ENCODE assay signal across 21 cellular contexts in genomic region chr3:111781561-111782446, GRCh38.
DNase-seq lines count a peak whose midpoint lies in the region; ATAC-seq, FAIRE-seq and TF ChIP-seq lines count a peak whose summit lies in the region.
"Had no signal": no experiment of that assay in that cellular context is flagged by ENCODE, and none has a peak within 500 bp of the region (broad histone marks: within the 10 kb centered on the region; RNA-seq: fewer than 3 reads in every experiment).

No MANE protein-coding gene starts in this region.

- no peaks in the 10 kb centered on the region for H3K9me2 ChIP-seq in SK-N-SH

- TF ChIP-seq RAD21 in SK-N-SH (IDR thresholded peaks at IDR 0.05; ENCODE audit: low read length) = no peak

- DNase-seq in SK-N-SH (no peak), esophagus muscularis mucosa (ENCODE audit: extremely low spot score) (no peak), osteoblast (ENCODE audit: insufficient read length, low spot score, missing footprints) (no peak), upper lobe of left lung (no peak), urothelium cell line (ENCODE audit: low spot score) (no peak), DMS53 treated with DMSO at 0.1 percent for 48 hours (lab: John Stamatoyannopoulos, UW; ENCODE audit: unreplicated experiment) (no peak)
- no peak for DNase-seq in CD4-positive, alpha-beta T cell
- DNase-seq: activated CD4-positive, alpha-beta T cell treated with anti-CD3 and anti-CD28 coated beads for 36 hours; activated effector memory CD4-positive, alpha-beta T cell treated with anti-CD3 and anti-CD28 coated beads, Interleukin-2, amount 50 U/mL, for 16 hours; mesendoderm; NCI-H2081; NCI-H69; T-helper 9 cell had no signal

- H3K9ac ChIP-seq in SK-N-SH = no peak overlapping the region

- H3K27ac Mint-ChIP-seq in CD4-positive, alpha-beta T cell = no peak overlapping the region
- H3K27ac Mint-ChIP-seq: activated CD4-positive, alpha-beta T cell treated with anti-CD3 and anti-CD28 coated beads for 36 hours had no signal

- no peaks in the 10 kb centered on the region for H3K36me3 ChIP-seq in SK-N-SH (replicated peaks in 1 of 2; ENCODE audit: control insufficient read depth in 1 of 2, insufficient read depth in 2 of 2, low read length in 1 of 2)
- no peaks in the 10 kb centered on the region for H3K36me3 ChIP-seq in esophagus muscularis mucosa
- H3K36me3 ChIP-seq in osteoblast (ENCODE audit: insufficient read depth, low read length) = no peaks in the 10 kb centered on the region
- no peaks in the 10 kb centered on the region for H3K36me3 ChIP-seq in upper lobe of left lung
- H3K36me3 ChIP-seq: suprapubic skin had no signal

- H3K27me3 ChIP-seq in SK-N-SH (ENCODE audit: insufficient read depth) = no peaks in the 10 kb centered on the region
- H3K27me3 ChIP-seq in esophagus muscularis mucosa = no peaks in the 10 kb centered on the region
- H3K27me3 ChIP-seq in osteoblast (ENCODE audit: insufficient read depth, low read length) = no peaks in the 10 kb centered on the region
- H3K27me3 ChIP-seq in upper lobe of left lung = no peaks in the 10 kb centered on the region
- H3K27me3 ChIP-seq in CD4-positive, alpha-beta T cell (ENCODE audit: control insufficient read depth, insufficient read depth, low read length) = no peaks in the 10 kb centered on the region
- H3K27me3 ChIP-seq: suprapubic skin had no signal

- H3K9me3 Mint-ChIP-seq in CD4-positive, alpha-beta T cell = no peaks in the 10 kb centered on the region

- TF ChIP-seq POLR2A in esophagus muscularis mucosa (IDR thresholded peaks at IDR 0.05; ENCODE audit: low read depth) (no peak), upper lobe of left lung (IDR thresholded peaks at IDR 0.05) (no peak)

- no peaks in the 10 kb centered on the region for H3K36me3 Mint-ChIP-seq in CD4-positive, alpha-beta T cell (ENCODE audit: low read depth)

- ATAC-seq in SK-N-SH treated with all-trans-retinoic acid at 6 μM for 48 hours (no peak; the same call in 1 of the 3 replicates), upper lobe of left lung (ENCODE audit: low FRiP score in 2 of 2) (no peak)
- ATAC-seq in CD4-positive, alpha-beta T cell (ENCODE audit: poor library complexity) = no peak
- ATAC-seq: activated CD4-positive, alpha-beta T cell treated with anti-CD3 and anti-CD28 coated beads for 36 hours had no signal

- no peaks in the 10 kb centered on the region for H3K9me3 ChIP-seq in SK-N-SH
- no peaks in the 10 kb centered on the region for H3K9me3 ChIP-seq in esophagus muscularis mucosa
- no peaks in the 10 kb centered on the region for H3K9me3 ChIP-seq in osteoblast (ENCODE audit: low read depth, low read length)
- no peaks in the 10 kb centered on the region for H3K9me3 ChIP-seq in upper lobe of left lung
- H3K9me3 ChIP-seq in CD4-positive, alpha-beta T cell (ENCODE audit: control insufficient read depth, low read length) = no peaks in the 10 kb centered on the region
- H3K9me3 ChIP-seq: suprapubic skin had no signal

- intact Hi-C loops in esophagus muscularis mucosa (cut with DNase I) = no loop called here
- intact Hi-C loops in CD4-positive, alpha-beta T cell (cut with DNase I, micrococcal nuclease) = no loop called here

- H3K79me2 ChIP-seq in SK-N-SH (ENCODE audit: insufficient read depth) (no peaks in the 10 kb centered on the region), osteoblast (ENCODE audit: insufficient read depth, low read length) (no peaks in the 10 kb centered on the region)

- H3K4me2 ChIP-seq in SK-N-SH (no peak overlapping the region), osteoblast (ENCODE audit: insufficient read depth, low read length) (peak overlapping the region; percentile 24)

- no peaks in the 10 kb centered on the region for H3K4me1 Mint-ChIP-seq in CD4-positive, alpha-beta T cell (ENCODE audit: low read depth)
- H3K4me1 Mint-ChIP-seq: activated CD4-positive, alpha-beta T cell treated with anti-CD3 and anti-CD28 coated beads for 36 hours had no signal

- TF ChIP-seq EP300 in SK-N-SH (IDR thresholded peaks at IDR 0.05; ENCODE audit: borderline replicate concordance in 1 of 2, low read depth in 1 of 2, low read length in 1 of 2) (no peak), esophagus muscularis mucosa (IDR thresholded peaks at IDR 0.05) (no peak), upper lobe of left lung (IDR thresholded peaks at IDR 0.05) (no peak)

- FAIRE-seq in urothelium cell line (lab: Jason Lieb, UNC) = no peak
- FAIRE-seq: A204.1, colon, endothelial cell of umbilical vein, H1 had no signal

- H3K27ac ChIP-seq in SK-N-SH (ENCODE audit: low read depth in 2 of 2, low read length in 1 of 2) (0 out of 4 replicates have a peak overlapping the region, but pooled peaks of 1 of the 2 experiments have one; percentile 22), esophagus muscularis mucosa (replicated peaks in 1 of 4) (peak overlapping the region; percentile 37 to 53 (median 45)), osteoblast (ENCODE audit: low read depth, low read length) (no peak overlapping the region), upper lobe of left lung (peak overlapping the region in 3 of 4 donors; percentile 28 to 60 (median 54))
- no peak overlapping the region for H3K27ac ChIP-seq in CD4-positive, alpha-beta T cell (ENCODE audit: low read depth, low read length)
- H3K27ac ChIP-seq: C4-2B, suprapubic skin had no signal

- H3F3A ChIP-seq in SK-N-SH (replicated peaks; ENCODE audit: insufficient read depth) = peaks cover 7% of the 10 kb centered on the region

- 89% methylated on average over 5 of the region's 5 CpGs for WGBS in SK-N-SH (ENCODE audit: low lambda C conversion rate)
- WGBS in esophagus muscularis mucosa = 85% methylated on average over 5 of the region's 5 CpGs
- 75 to 87% methylated on average over 5 of the region's 5 CpGs for WGBS in upper lobe of left lung, 2 donors

- peak overlapping the region; percentile 43; the same call in 1 of the 2 replicates for H2AFZ ChIP-seq in SK-N-SH (ENCODE audit: low read depth)
- H2AFZ ChIP-seq in osteoblast (ENCODE audit: low read length) = peak overlapping the region; percentile 58

- no peaks in the 10 kb centered on the region for H3K27me3 Mint-ChIP-seq in CD4-positive, alpha-beta T cell
- H3K27me3 Mint-ChIP-seq: activated CD4-positive, alpha-beta T cell treated with anti-CD3 and anti-CD28 coated beads for 36 hours had no signal

- H3K4me3 Mint-ChIP-seq in CD4-positive, alpha-beta T cell = no peak overlapping the region
- H3K4me3 Mint-ChIP-seq: activated CD4-positive, alpha-beta T cell treated with anti-CD3 and anti-CD28 coated beads for 36 hours; neural crest cell had no signal

- no peaks in the 10 kb centered on the region; a peak in 1 of 4 replicates for H3K4me1 ChIP-seq in SK-N-SH (ENCODE audit: control insufficient read depth in 1 of 2, insufficient read depth in 2 of 2, low read depth in 1 of 2, low read length in 1 of 2)
- H3K4me1 ChIP-seq in esophagus muscularis mucosa = peaks cover 9 to 19% (median 13%) of the 10 kb centered on the region in 4 donors
- peaks cover 6% of the 10 kb centered on the region for H3K4me1 ChIP-seq in osteoblast (ENCODE audit: insufficient read depth, low read length)
- peaks cover 0 to 7% (median 2%) of the 10 kb centered on the region in 4 donors for H3K4me1 ChIP-seq in upper lobe of left lung

- TF ChIP-seq CTCF in SK-N-SH (IDR thresholded peaks at IDR 0.05) (no peak), esophagus muscularis mucosa (IDR thresholded peaks at IDR 0.05) (no peak), osteoblast (IDR thresholded peaks at IDR 0.05; ENCODE audit: extremely low read depth, low read depth, low read length) (no peak), upper lobe of left lung (IDR thresholded peaks at IDR 0.05) (no peak)
- no peak for TF ChIP-seq CTCF in CD4-positive, alpha-beta T cell (IDR thresholded peaks at IDR 0.05)

- POLR2A ChIA-PET in SK-N-SH (lab: Yijun Ruan, JAX) = no interaction called here
- POLR2A ChIA-PET in CD4-positive, alpha-beta T cell (lab: Charles Lee) = no interaction called here

- H4K20me1 ChIP-seq in SK-N-SH (ENCODE audit: insufficient read depth) = no peaks in the 10 kb centered on the region
- H4K20me1 ChIP-seq in osteoblast (ENCODE audit: insufficient read depth, low read length) = no peaks in the 10 kb centered on the region

- CTCF ChIA-PET in SK-N-SH (lab: Yijun Ruan, JAX) = interaction anchor here (1.0 to 1.7 kb wide), 4 partner anchors 15 to 36 kb away, joined by 3 to 5 read pairs (median 4); no protein-coding TSS in a partner anchor
- CTCF ChIA-PET in CD4-positive, alpha-beta T cell (lab: Charles Lee) = interaction anchor here (1.1 kb wide), 2 partner anchors 9 to 45 kb away, joined by 3 read pairs; no protein-coding TSS in a partner anchor

- H3K4me3 ChIP-seq in SK-N-SH (ENCODE audit: low read depth in 2 of 2, low read length in 1 of 2) (no peak overlapping the region), esophagus muscularis mucosa (no peak overlapping the region), osteoblast (ENCODE audit: insufficient read depth, low read length) (no peak overlapping the region), upper lobe of left lung (no peak overlapping the region)
- H3K4me3 ChIP-seq: suprapubic skin had no signal

TF ChIP-seq in SK-N-SH, 30 proteins besides CTCF, POLR2A, EP300 and RAD21 (continues in another document):
- TF ChIP-seq MEF2A (IDR thresholded peaks at IDR 0.05; ENCODE audit: borderline replicate concordance, low read depth) (no peak), TEAD4 (IDR thresholded peaks at IDR 0.05; ENCODE audit: borderline replicate concordance, insufficient read depth) (no peak)
- TF ChIP-seq, protein P1, sequence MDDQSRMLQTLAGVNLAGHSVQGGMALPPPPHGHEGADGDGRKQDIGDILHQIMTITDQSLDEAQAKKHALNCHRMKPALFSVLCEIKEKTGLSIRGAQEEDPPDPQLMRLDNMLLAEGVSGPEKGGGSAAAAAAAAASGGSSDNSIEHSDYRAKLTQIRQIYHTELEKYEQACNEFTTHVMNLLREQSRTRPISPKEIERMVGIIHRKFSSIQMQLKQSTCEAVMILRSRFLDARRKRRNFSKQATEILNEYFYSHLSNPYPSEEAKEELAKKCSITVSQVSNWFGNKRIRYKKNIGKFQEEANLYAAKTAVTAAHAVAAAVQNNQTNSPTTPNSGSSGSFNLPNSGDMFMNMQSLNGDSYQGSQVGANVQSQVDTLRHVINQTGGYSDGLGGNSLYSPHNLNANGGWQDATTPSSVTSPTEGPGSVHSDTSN (IDR thresholded peaks at IDR 0.05) = no peak

TF ChIP-seq in SK-N-SH treated with all-trans-retinoic acid at 6 μM for 48 hours, 23 proteins besides CTCF, POLR2A, EP300 and RAD21 (continues in another document):
- TF ChIP-seq ESRRG (CRISPR knock-in tag; IDR thresholded peaks at IDR 0.05) = no peak
- no peak for TF ChIP-seq RARB (CRISPR knock-in tag; IDR thresholded peaks at IDR 0.05)
- TF ChIP-seq BACH2 (CRISPR knock-in tag; IDR thresholded peaks at IDR 0.05; ENCODE audit: borderline replicate concordance) = no peak
- TF ChIP-seq ZFP30 (CRISPR knock-in tag; IDR thresholded peaks at IDR 0.05) = no peak

Comparison
In these comparisons a context has a peak if more than half of its experiments do, and no peak if none do; other contexts are left out.
1. H3K27ac ChIP-seq: peak in esophagus muscularis mucosa (4 of 4) and upper lobe of left lung (3 of 4); none in osteoblast (single experiment) and CD4-positive, alpha-beta T cell (single experiment).